ENCODE assay signal across 12 cellular contexts in genomic region chr18:484749-485464, GRCh38. TPM values are rescaled to one million over a fixed set of nuclear protein-coding genes. Genes with fewer than 3 reads are reported as not detected.
DNase-seq lines count a peak whose midpoint lies in the region; ATAC-seq and TF ChIP-seq lines count a peak whose summit lies in the region.
"Had no signal": no experiment of that assay in that cellular context is flagged by ENCODE, and none has a peak within 500 bp of the region (broad histone marks: within the 10 kb centered on the region; RNA-seq: fewer than 3 reads in every experiment).

No MANE protein-coding gene starts in this region.

- H3K4me1 Mint-ChIP-seq in progenitor cell of endocrine pancreas (ENCODE audit: low read depth), result peaks cover 5% of the 10 kb centered on the region
- H3K4me1 Mint-ChIP-seq: activated B cell treated with CpG ODN at 0.5 μM for 24 hours, natural killer cell had no signal

- peak overlapping the region; percentile 3; the same call in 1 of the 2 replicates for H3K27ac ChIP-seq in VCaP
- no peak overlapping the region for H3K27ac ChIP-seq in WERI-Rb-1
- H3K27ac ChIP-seq in tibial nerve, result no peak overlapping the region
- H3K27ac ChIP-seq: esophagus squamous epithelium had no signal

- no peak overlapping the region for H3K27ac Mint-ChIP-seq in progenitor cell of endocrine pancreas
- H3K27ac Mint-ChIP-seq: activated B cell treated with CpG ODN at 0.5 μM for 24 hours, natural killer cell had no signal

- H3K36me3 Mint-ChIP-seq in progenitor cell of endocrine pancreas (ENCODE audit: insufficient read depth), result no peaks in the 10 kb centered on the region
- H3K36me3 Mint-ChIP-seq: natural killer cell had no signal

- H3K27me3 Mint-ChIP-seq in progenitor cell of endocrine pancreas, result peaks cover 9% of the 10 kb centered on the region

- peak in 1 of 2 donors; percentile 35 for TF ChIP-seq EP300 in tibial nerve (IDR thresholded peaks at IDR 0.05)

- TF ChIP-seq POLR2A in tibial nerve (IDR thresholded peaks at IDR 0.05), result no peak

- ATAC-seq in GM21447 (IDR thresholded peaks at IDR 0.05; ENCODE audit: unreplicated experiment) (peak; percentile 80), HG03196 (IDR thresholded peaks at IDR 0.05; ENCODE audit: unreplicated experiment) (peak; percentile 79), esophagus mucosa (no peak)
- ATAC-seq: natural killer cell had no signal

- peaks cover 7% of the 10 kb centered on the region for H3K9me3 Mint-ChIP-seq in progenitor cell of endocrine pancreas (ENCODE audit: low read depth)

- H3K4me3 ChIP-seq in WERI-Rb-1 (ENCODE audit: low read depth, low read length), result no peak overlapping the region
- no peak overlapping the region for H3K4me3 ChIP-seq in tibial nerve
- H3K4me3 ChIP-seq: esophagus squamous epithelium had no signal

- H3K36me3 ChIP-seq in WERI-Rb-1 (no peaks in the 10 kb centered on the region), tibial nerve (no peaks in the 10 kb centered on the region)
- H3K36me3 ChIP-seq: esophagus squamous epithelium had no signal

- no peak for TF ChIP-seq CTCF in VCaP (conservative IDR thresholded peaks at IDR 0.05)
- no peak for TF ChIP-seq CTCF in WERI-Rb-1 (IDR thresholded peaks at IDR 0.05; ENCODE audit: low read depth, low read length)
- TF ChIP-seq CTCF in tibial nerve (IDR thresholded peaks at IDR 0.05), result no peak
- TF ChIP-seq CTCF in progenitor cell of endocrine pancreas (IDR thresholded peaks at IDR 0.05; ENCODE audit: unreplicated experiment), result no peak

- H3K27me3 ChIP-seq in WERI-Rb-1 (ENCODE audit: insufficient read depth, low read depth, severe bottlenecking) (no peaks in the 10 kb centered on the region), tibial nerve (no peaks in the 10 kb centered on the region)
- H3K27me3 ChIP-seq: esophagus squamous epithelium had no signal

- H3K4me1 ChIP-seq in tibial nerve, result peaks cover 0 to 7% (median 0%) of the 10 kb centered on the region in 4 donors

- DNase-seq in GDM1 (lab: John Stamatoyannopoulos, UW) (peak; percentile 50), WERI-Rb-1 (no peak), tibial nerve (ENCODE audit: low spot score in 2 of 2) (no peak), progenitor cell of endocrine pancreas (ENCODE audit: low spot score, unreplicated experiment) (no peak)
- DNase-seq: activated B cell treated with CpG ODN at 0.5 μM for 24 hours, esophagus squamous epithelium, natural killer cell, NCI-H187 treated with DMSO at 0.1 percent for 48 hours had no signal

- 54 to 64% methylated on average over 4 of the region's 4 CpGs for WGBS in tibial nerve, 2 donors

- no peak overlapping the region for H3K4me3 Mint-ChIP-seq in progenitor cell of endocrine pancreas (ENCODE audit: low read depth)
- H3K4me3 Mint-ChIP-seq: activated B cell treated with CpG ODN at 0.5 μM for 24 hours, natural killer cell had no signal

- H3K9me3 ChIP-seq in WERI-Rb-1 (ENCODE audit: severe bottlenecking) (peaks cover 3% of the 10 kb centered on the region), tibial nerve (no peaks in the 10 kb centered on the region)
- H3K9me3 ChIP-seq: esophagus squamous epithelium had no signal

RNA-seq across cellular contexts. Expression of gene COLEC12, which starts 15.6 kb away (rescaled TPM):
- total RNA-seq in esophagus mucosa (0.68 TPM), tibial nerve (10 to 100 TPM in 3 of 4 donors, 1 to 10 TPM in 1; 8.3 to 22.2 (median 21.4) TPM), progenitor cell of endocrine pancreas (0.55 and 0.69 TPM in 2 replicates)
- total RNA-seq: activated B cell treated with CpG ODN at 0.5 μM for 24 hours, natural killer cell had no signal
